Comparison of ENCODE assay signal across 9 cellular contexts in genomic region chr2:226813148-226813701, GRCh38. TPM values are rescaled to one million over a fixed set of nuclear protein-coding genes. Genes with fewer than 3 reads are reported as not detected.
DNase-seq lines count a peak whose midpoint lies in the region; ATAC-seq and TF ChIP-seq lines count a peak whose summit lies in the region.
"Had no signal": no experiment of that assay in that cellular context is flagged by ENCODE, and none has a peak within 500 bp of the region (broad histone marks: within the 10 kb centered on the region; RNA-seq: fewer than 3 reads in every experiment).

No MANE protein-coding gene starts in this region.

- CTCF ChIA-PET in HCT116 (lab: Charles Lee), result interaction anchor here (1.1 kb wide), 1 partner anchor 172 kb away, joined by 3 read pairs; no protein-coding TSS in a partner anchor

- H3K4me2 ChIP-seq in HCT116 (ENCODE audit: low read length) (no peak overlapping the region), neural progenitor cell (no peak overlapping the region)

- no peak overlapping the region for H3K4me3 Mint-ChIP-seq in neural progenitor cell

- H3K9me3 Mint-ChIP-seq in neural progenitor cell, result no peaks in the 10 kb centered on the region

- H3K27me3 Mint-ChIP-seq in neural progenitor cell (ENCODE audit: insufficient read depth, low read depth), result no peaks in the 10 kb centered on the region

- RAD21 ChIA-PET in HCT116 (lab: Charles Lee; ENCODE audit: low non-redundant PET in 1 of 2, low total read pairs in 2 of 2, uncharacterized antibody in 2 of 2, unreplicated experiment in 2 of 2), result interaction anchor here in 1 of 2 experiments (0.6 kb wide), 1 partner anchor 14 kb away, joined by 3 read pairs; no protein-coding TSS in a partner anchor

- H3K9me3 ChIP-seq in HCT116 (ENCODE audit: control insufficient read depth in 1 of 2, insufficient read depth in 1 of 2, low read depth in 1 of 2, low read length in 2 of 2), result peaks cover 0 to 7% of the 10 kb centered on the region in 2 experiments; a peak in 1 of 4 replicates
- H3K9me3 ChIP-seq in neural progenitor cell (ENCODE audit: low read depth), result no peaks in the 10 kb centered on the region
- H3K9me3 ChIP-seq in gastroesophageal sphincter, result no peaks in the 10 kb centered on the region
- no peaks in the 10 kb centered on the region for H3K9me3 ChIP-seq in colonic mucosa

- BruUV-seq in HCT116 (replicated peaks; lab: Mats Ljungman, UMichigan), result no TSS peak

- H3K9ac ChIP-seq in HCT116 (ENCODE audit: low read length) (no peak overlapping the region), neural progenitor cell (no peak overlapping the region), colonic mucosa (ENCODE audit: low read depth in 2 of 2, low read length in 2 of 2) (no peak overlapping the region)

- no peaks in the 10 kb centered on the region for H3K27me3 ChIP-seq in HCT116 (ENCODE audit: insufficient read depth, low read length)
- no peaks in the 10 kb centered on the region for H3K27me3 ChIP-seq in neural progenitor cell
- peaks cover 15% of the 10 kb centered on the region for H3K27me3 ChIP-seq in gastroesophageal sphincter
- H3K27me3 ChIP-seq in colonic mucosa, result no peaks in the 10 kb centered on the region

- in situ Hi-C loops in astrocyte of the cerebellum (cut with HindIII; ENCODE audit: low sequenced_read_pairs), result loop anchor here (25.0 kb wide), 1 partner anchor 174 kb away; no protein-coding TSS in a partner anchor

- DNase-seq in NCI-H2227 (lab: John Stamatoyannopoulos, UW; ENCODE audit: unreplicated experiment) (peak; percentile 18), NCI-H2227 treated with DMSO at 0.1 percent for 48 hours (lab: John Stamatoyannopoulos, UW) (no peak), HCT116 (ENCODE audit: low read depth, low spot score) (no peak), astrocyte of the cerebellum (ENCODE audit: low read depth) (no peak), neural progenitor cell (ENCODE audit: low spot score) (peak; percentile 52), kidney tubule cell (ENCODE audit: low spot score) (no peak), colonic mucosa (no peak)

- POLR2A ChIA-PET in HCT116 (lab: Charles Lee), result no interaction called here

- no peak for TF ChIP-seq EP300 in gastroesophageal sphincter (IDR thresholded peaks at IDR 0.05)

- no peak overlapping the region for H3K27ac Mint-ChIP-seq in neural progenitor cell

- H3K4me1 Mint-ChIP-seq in neural progenitor cell, result no peaks in the 10 kb centered on the region

- H3K9me2 ChIP-seq in HCT116 (ENCODE audit: insufficient read depth), result no peaks in the 10 kb centered on the region

- H3K4me1 ChIP-seq in HCT116 (ENCODE audit: control insufficient read depth in 1 of 2, insufficient read depth in 2 of 2, low read length in 2 of 2), result no peaks in the 10 kb centered on the region
- H3K4me1 ChIP-seq in neural progenitor cell, result peaks cover 9% of the 10 kb centered on the region
- no peaks in the 10 kb centered on the region for H3K4me1 ChIP-seq in gastroesophageal sphincter
- H3K4me1 ChIP-seq in colonic mucosa, result no peaks in the 10 kb centered on the region

- H3K36me3 ChIP-seq in HCT116 (ENCODE audit: control insufficient read depth in 1 of 2, insufficient read depth in 2 of 2, low read length in 2 of 2) (no peaks in the 10 kb centered on the region), neural progenitor cell (no peaks in the 10 kb centered on the region), gastroesophageal sphincter (no peaks in the 10 kb centered on the region), colonic mucosa (no peaks in the 10 kb centered on the region)

- ATAC-seq in HCT116 (peak; percentile 74), gastroesophageal sphincter (no peak)

- H3K79me2 ChIP-seq in HCT116 (ENCODE audit: insufficient read depth, low read length), result no peaks in the 10 kb centered on the region
- H3K79me2 ChIP-seq in neural progenitor cell (ENCODE audit: low read depth), result no peaks in the 10 kb centered on the region

- H2AFZ ChIP-seq in HCT116 (ENCODE audit: low read depth, low read length, poor library complexity, severe bottlenecking) (no peak overlapping the region), neural progenitor cell (replicated peaks) (no peak overlapping the region)

- no peaks in the 10 kb centered on the region for H3K36me3 Mint-ChIP-seq in neural progenitor cell

- no peaks in the 10 kb centered on the region for H4K20me1 ChIP-seq in HCT116 (ENCODE audit: insufficient read depth)
- peaks cover 6% of the 10 kb centered on the region for H4K20me1 ChIP-seq in neural progenitor cell (ENCODE audit: low read depth)

- peak; percentile 79 for TF ChIP-seq RAD21 in HCT116 (IDR thresholded peaks at IDR 0.05; ENCODE audit: low read depth)

- intact Hi-C loops in HCT116 (cut with micrococcal nuclease), result loop anchor here (1.0 kb wide), 2 partner anchors 172 to 294 kb away; no protein-coding TSS in a partner anchor
- intact Hi-C loops in colonic mucosa (cut with DNase I), result no loop called here

- H3F3A ChIP-seq in neural progenitor cell (ENCODE audit: low read depth), result no peaks in the 10 kb centered on the region

- H3K27ac ChIP-seq in HCT116 (ENCODE audit: low read depth, low read length), result no peak overlapping the region
- H3K27ac ChIP-seq in neural progenitor cell, result no peak overlapping the region
- no peak overlapping the region for H3K27ac ChIP-seq in gastroesophageal sphincter
- H3K27ac ChIP-seq in colonic mucosa, result no peak overlapping the region
- H3K27ac ChIP-seq: epithelial cell of prostate had no signal

- peak; percentile 49 to 64 (median 63); a peak in 5 of 6 replicates for TF ChIP-seq CTCF in HCT116 (IDR thresholded peaks at IDR 0.05 in 2 of 3, conservative IDR thresholded peaks at IDR 0.05 in 1 of 3; ENCODE audit: borderline replicate concordance in 1 of 3, insufficient read depth in 1 of 3, low read depth in 2 of 3, low read length in 2 of 3)
- peak; percentile 70 for TF ChIP-seq CTCF in astrocyte of the cerebellum (IDR thresholded peaks at IDR 0.05; ENCODE audit: low read depth, low read length, missing control alignments)
- TF ChIP-seq CTCF in neural progenitor cell (IDR thresholded peaks at IDR 0.05), result peak; percentile 57
- TF ChIP-seq CTCF in gastroesophageal sphincter (IDR thresholded peaks at IDR 0.05), result peak in 1 of 4 experiments; percentile 16
- no peak for TF ChIP-seq CTCF in colonic mucosa (IDR thresholded peaks at IDR 0.05)

- 86 to 89% methylated on average over 1 of the region's 1 CpG for WGBS in gastroesophageal sphincter (ENCODE audit: low coverage in 1 of 2), 2 donors

- no peak for TF ChIP-seq POLR2A in HCT116 (IDR thresholded peaks at IDR 0.05; ENCODE audit: borderline replicate concordance, extremely low read depth, insufficient read depth, insufficient read length)
- TF ChIP-seq POLR2A in gastroesophageal sphincter (IDR thresholded peaks at IDR 0.05), result no peak

- no peak overlapping the region for H3K4me3 ChIP-seq in HCT116 (replicated peaks in 1 of 2; ENCODE audit: low read depth in 1 of 2, low read length in 2 of 2)
- H3K4me3 ChIP-seq in astrocyte of the cerebellum (ENCODE audit: low read depth, low read length), result no peak overlapping the region
- no peak overlapping the region for H3K4me3 ChIP-seq in neural progenitor cell
- H3K4me3 ChIP-seq in gastroesophageal sphincter, result no peak overlapping the region
- H3K4me3 ChIP-seq in colonic mucosa, result no peak overlapping the region

TF ChIP-seq in HCT116, 20 proteins besides CTCF, POLR2A, EP300 and RAD21:
- no peak for TF ChIP-seq ZNF274 (IDR thresholded peaks at IDR 0.05; ENCODE audit: low read depth, low read length)
- TF ChIP-seq, protein P1, sequence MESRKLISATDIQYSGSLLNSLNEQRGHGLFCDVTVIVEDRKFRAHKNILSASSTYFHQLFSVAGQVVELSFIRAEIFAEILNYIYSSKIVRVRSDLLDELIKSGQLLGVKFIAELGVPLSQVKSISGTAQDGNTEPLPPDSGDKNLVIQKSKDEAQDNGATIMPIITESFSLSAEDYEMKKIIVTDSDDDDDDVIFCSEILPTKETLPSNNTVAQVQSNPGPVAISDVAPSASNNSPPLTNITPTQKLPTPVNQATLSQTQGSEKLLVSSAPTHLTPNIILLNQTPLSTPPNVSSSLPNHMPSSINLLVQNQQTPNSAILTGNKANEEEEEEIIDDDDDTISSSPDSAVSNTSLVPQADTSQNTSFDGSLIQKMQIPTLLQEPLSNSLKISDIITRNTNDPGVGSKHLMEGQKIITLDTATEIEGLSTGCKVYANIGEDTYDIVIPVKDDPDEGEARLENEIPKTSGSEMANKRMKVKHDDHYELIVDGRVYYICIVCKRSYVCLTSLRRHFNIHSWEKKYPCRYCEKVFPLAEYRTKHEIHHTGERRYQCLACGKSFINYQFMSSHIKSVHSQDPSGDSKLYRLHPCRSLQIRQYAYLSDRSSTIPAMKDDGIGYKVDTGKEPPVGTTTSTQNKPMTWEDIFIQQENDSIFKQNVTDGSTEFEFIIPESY (IDR thresholded peaks at IDR 0.05; ENCODE audit: extremely low read depth, insufficient replicate concordance, low read length), result no peak
- TF ChIP-seq TCF7L2 (IDR thresholded peaks at IDR 0.05; ENCODE audit: borderline replicate concordance, extremely low read depth, insufficient read depth, insufficient read length), result peak; percentile 34
- no peak for TF ChIP-seq ZFX (IDR thresholded peaks at IDR 0.05)
- peak; percentile 25; the same call in 1 of the 2 replicates for TF ChIP-seq CBX3 (IDR thresholded peaks at IDR 0.05; ENCODE audit: low read depth)

RNA-seq across cellular contexts. Expression of gene IRS1, which starts 13.6 kb away (rescaled TPM):
- 88.8 TPM for total RNA-seq in HCT116 (2021; ENCODE audit: unreplicated experiment)
- polyA plus RNA-seq in HCT116 (2012), result 39.4 and 44.1 TPM in 2 replicates
- total RNA-seq in neural progenitor cell (ENCODE audit: low replicate concordance), result 8.4 and 13.0 TPM in 2 replicates
- 10 to 100 TPM; 17.4 to 39.0 (median 25.3) TPM for total RNA-seq in gastroesophageal sphincter
- total RNA-seq in colonic mucosa, result 10 to 100 TPM in 1 of 2 donors, 1 to 10 TPM in 1; 9.5 to 17.4 TPM

RNA-seq across cellular contexts. Expression of gene RHBDD1, which starts 22.6 kb away (rescaled TPM):
- total RNA-seq in HCT116 (2021; ENCODE audit: unreplicated experiment), result 73.8 TPM
- 24.7 and 33.1 TPM in 2 replicates for polyA plus RNA-seq in HCT116 (2012)
- 13.8 and 15.1 TPM in 2 replicates for total RNA-seq in neural progenitor cell (ENCODE audit: low replicate concordance)
- total RNA-seq in gastroesophageal sphincter, result 10 to 100 TPM; 22.2 to 35.2 (median 24.7) TPM
- total RNA-seq in colonic mucosa, result 10 to 100 TPM; 29.9 to 31.7 TPM

Comparison
In these comparisons a context has a peak if more than half of its experiments do, and no peak if none do; other contexts are left out.
1. DNase-seq: peak in NCI-H2227 (single experiment) and neural progenitor cell (single experiment); none in NCI-H2227 treated with DMSO at 0.1 percent for 48 hours (single experiment), HCT116 (single experiment), astrocyte of the cerebellum (single experiment), kidney tubule cell (single experiment) and colonic mucosa (single experiment).